8 cellular contexts compared by ENCODE assay signal in genomic region chr2:127422631-127423475, GRCh38. TPM values are rescaled to one million over a fixed set of nuclear protein-coding genes. Genes with fewer than 3 reads are reported as not detected.
DNase-seq lines count a peak whose midpoint lies in the region; ATAC-seq and TF ChIP-seq lines count a peak whose summit lies in the region.

No MANE protein-coding gene starts in this region.

- H3K4me3 ChIP-seq in ectodermal cell (ENCODE audit: insufficient read depth, low read depth, low read length) = peak overlapping the region; percentile 34
- H3K4me3 ChIP-seq in naive thymus-derived CD4-positive, alpha-beta T cell (ENCODE audit: low read length) = no peak overlapping the region

- H3K27me3 ChIP-seq in ectodermal cell (ENCODE audit: control insufficient read depth, insufficient read depth, low read length, poor library complexity, severe bottlenecking) = peaks cover 63% of the 10 kb centered on the region
- H3K27me3 ChIP-seq in naive thymus-derived CD4-positive, alpha-beta T cell (ENCODE audit: control insufficient read depth in 2 of 2, insufficient read depth in 2 of 2, low read length in 2 of 2) = peaks cover 0 to 12% of the 10 kb centered on the region in 2 donors

- POLR2A ChIA-PET in naive thymus-derived CD4-positive, alpha-beta T cell (lab: Charles Lee) = no interaction called here
- POLR2A ChIA-PET in HEK293T (lab: Yijun Ruan, JAX) = no interaction called here

- H3K9me3 ChIP-seq in ectodermal cell (ENCODE audit: control insufficient read depth, low read length) = no peaks in the 10 kb centered on the region
- no peaks in the 10 kb centered on the region for H3K9me3 ChIP-seq in naive thymus-derived CD4-positive, alpha-beta T cell (ENCODE audit: control insufficient read depth in 2 of 3, low read length in 3 of 3)

- CTCF ChIA-PET in naive thymus-derived CD4-positive, alpha-beta T cell (lab: Charles Lee) = no interaction called here
- CTCF ChIA-PET in HEK293T (lab: Yijun Ruan, JAX) = no interaction called here

- no peak overlapping the region for H3K27ac ChIP-seq in ectodermal cell (ENCODE audit: insufficient read depth, low read depth, low read length, poor library complexity, severe bottlenecking)
- H3K27ac ChIP-seq in naive thymus-derived CD4-positive, alpha-beta T cell (ENCODE audit: low read depth, low read length) = no peak overlapping the region

- intact Hi-C loops in natural killer cell (cut with micrococcal nuclease) = no loop called here
- intact Hi-C loops in naive thymus-derived CD4-positive, alpha-beta T cell (cut with micrococcal nuclease) = no loop called here

- 3 to 4% methylated on average over 71 of the region's 71 CpGs for WGBS in ectodermal cell, 2 experiments

- H3K36me3 Mint-ChIP-seq in natural killer cell = no peaks in the 10 kb centered on the region
- H3K36me3 Mint-ChIP-seq in natural killer cell treated with Interleukin-12 subunit alpha and Interleukin-12 subunit beta and Interleukin-15 and Interleukin-18, amount 100 ng/mL, for 72 hours = no peaks in the 10 kb centered on the region
- H3K36me3 Mint-ChIP-seq in naive thymus-derived CD4-positive, alpha-beta T cell = peaks cover 0 to 7% (median 0%) of the 10 kb centered on the region in 5 donors

- no peak for TF ChIP-seq CTCF in natural killer cell (IDR thresholded peaks at IDR 0.05)

- no peaks in the 10 kb centered on the region for H3K9me3 Mint-ChIP-seq in natural killer cell
- H3K9me3 Mint-ChIP-seq in natural killer cell treated with Interleukin-12 subunit alpha and Interleukin-12 subunit beta and Interleukin-15 and Interleukin-18, amount 100 ng/mL, for 72 hours = no peaks in the 10 kb centered on the region
- peaks cover 0 to 2% (median 0%) of the 10 kb centered on the region in 11 donors for H3K9me3 Mint-ChIP-seq in naive thymus-derived CD4-positive, alpha-beta T cell

- no peaks in the 10 kb centered on the region for H3K36me3 ChIP-seq in ectodermal cell (ENCODE audit: control insufficient read depth, insufficient read depth, low read length)
- no peaks in the 10 kb centered on the region for H3K36me3 ChIP-seq in naive thymus-derived CD4-positive, alpha-beta T cell (ENCODE audit: control insufficient read depth in 2 of 3, insufficient read depth in 3 of 3, low read length in 3 of 3)

- H3K4me3 Mint-ChIP-seq in natural killer cell = no peak overlapping the region
- no peak overlapping the region for H3K4me3 Mint-ChIP-seq in natural killer cell treated with Interleukin-12 subunit alpha and Interleukin-12 subunit beta and Interleukin-15 and Interleukin-18, amount 100 ng/mL, for 72 hours
- H3K4me3 Mint-ChIP-seq in naive thymus-derived CD4-positive, alpha-beta T cell = peak overlapping the region in 5 of 10 donors; percentile 8 to 74 (median 57)

- peak; percentile 52 to 69 (median 64) for ATAC-seq in natural killer cell
- ATAC-seq in natural killer cell treated with Interleukin-12 subunit alpha and Interleukin-12 subunit beta and Interleukin-15 and Interleukin-18, amount 100 ng/mL, for 72 hours = no peak
- ATAC-seq in naive thymus-derived CD4-positive, alpha-beta T cell = peak; percentile 70

- H3K4me1 Mint-ChIP-seq in natural killer cell = peaks cover 0 to 5% of the 10 kb centered on the region in 2 donors
- H3K4me1 Mint-ChIP-seq in natural killer cell treated with Interleukin-12 subunit alpha and Interleukin-12 subunit beta and Interleukin-15 and Interleukin-18, amount 100 ng/mL, for 72 hours (ENCODE audit: low read depth in 2 of 2) = peaks cover 0 to 6% of the 10 kb centered on the region in 2 donors
- H3K4me1 Mint-ChIP-seq in naive thymus-derived CD4-positive, alpha-beta T cell = peaks cover 6 to 9% (median 8%) of the 10 kb centered on the region in 7 donors

- H3K4me1 ChIP-seq in ectodermal cell (ENCODE audit: control insufficient read depth, insufficient read depth, low read length) = peaks cover 10% of the 10 kb centered on the region
- peaks cover 0 to 5% of the 10 kb centered on the region in 2 donors for H3K4me1 ChIP-seq in naive thymus-derived CD4-positive, alpha-beta T cell (ENCODE audit: control insufficient read depth in 2 of 2, insufficient read depth in 2 of 2, low read length in 2 of 2)

- H3K27ac Mint-ChIP-seq in natural killer cell = no peak overlapping the region
- no peak overlapping the region for H3K27ac Mint-ChIP-seq in natural killer cell treated with Interleukin-12 subunit alpha and Interleukin-12 subunit beta and Interleukin-15 and Interleukin-18, amount 100 ng/mL, for 72 hours
- H3K27ac Mint-ChIP-seq in naive thymus-derived CD4-positive, alpha-beta T cell = no peak overlapping the region

- peaks cover 23 to 50% of the 10 kb centered on the region in 2 donors for H3K27me3 Mint-ChIP-seq in natural killer cell (ENCODE audit: low read depth in 2 of 2)
- peaks cover 16 to 40% of the 10 kb centered on the region in 2 donors for H3K27me3 Mint-ChIP-seq in natural killer cell treated with Interleukin-12 subunit alpha and Interleukin-12 subunit beta and Interleukin-15 and Interleukin-18, amount 100 ng/mL, for 72 hours
- H3K27me3 Mint-ChIP-seq in naive thymus-derived CD4-positive, alpha-beta T cell = peaks cover 37 to 56% (median 49%) of the 10 kb centered on the region in 5 donors

- DNase-seq in natural killer cell (no peak), RPMI7951 (ENCODE audit: low read depth) (peak; percentile 18), HEK293T (ENCODE audit: extremely low spot score) (no peak), C1 segment of cervical spinal cord (lab: John Stamatoyannopoulos, UW) (no peak), GOT3 (lab: John Stamatoyannopoulos, UW) (no peak)
- no peak for DNase-seq in natural killer cell treated with Interleukin-12 subunit alpha and Interleukin-12 subunit beta and Interleukin-15 and Interleukin-18, amount 100 ng/mL, for 72 hours (ENCODE audit: low spot score)
- DNase-seq in naive thymus-derived CD4-positive, alpha-beta T cell = peak in 1 of 9 donors; percentile 16

TF ChIP-seq in HEK293T, 16 proteins besides CTCF, POLR2A, EP300 and RAD21:
- TF ChIP-seq SUZ12 (IDR thresholded peaks at IDR 0.05) = no peak
- TF ChIP-seq ARNT (IDR thresholded peaks at IDR 0.05) = no peak
- no peak for TF ChIP-seq L3MBTL2 (conservative IDR thresholded peaks at IDR 0.05)
- no peak for TF ChIP-seq PKNOX1 (IDR thresholded peaks at IDR 0.05)
- TF ChIP-seq CTBP1 (IDR thresholded peaks at IDR 0.05; ENCODE audit: borderline replicate concordance) = no peak
- TF ChIP-seq BHLHE40 (IDR thresholded peaks at IDR 0.05; ENCODE audit: borderline replicate concordance) = no peak
- no peak for TF ChIP-seq SP1 (IDR thresholded peaks at IDR 0.05)
- TF ChIP-seq FOXA1 (IDR thresholded peaks at IDR 0.05) = no peak
- TF ChIP-seq LEF1 (IDR thresholded peaks at IDR 0.05; ENCODE audit: borderline replicate concordance) = no peak
- no peak for TF ChIP-seq FOXM1 (IDR thresholded peaks at IDR 0.05; ENCODE audit: borderline replicate concordance)
- no peak for TF ChIP-seq TARDBP (IDR thresholded peaks at IDR 0.05)
- TF ChIP-seq NFRKB (IDR thresholded peaks at IDR 0.05) = no peak
- TF ChIP-seq HDGF (IDR thresholded peaks at IDR 0.05; ENCODE audit: borderline replicate concordance) = no peak
- no peak for TF ChIP-seq FOXK2 (IDR thresholded peaks at IDR 0.05)

RNA-seq across cellular contexts. Expression of gene PROC, which starts 4.6 kb away (rescaled TPM):
- total RNA-seq in natural killer cell = not detected
- total RNA-seq in natural killer cell treated with Interleukin-12 subunit alpha and Interleukin-12 subunit beta and Interleukin-15 and Interleukin-18, amount 100 ng/mL, for 72 hours = not detected
- 0.48 TPM in 1 of 2 replicates, not detected in the other for total RNA-seq in RPMI7951 (2014; rRNA removed; shearing (Covaris generic))
- 3.1 TPM for polyA plus RNA-seq in ectodermal cell (2013, experiment 1 of 4)
- polyA plus RNA-seq in ectodermal cell (2013, experiment 2 of 4) = 1.5 TPM
- polyA plus RNA-seq in ectodermal cell (2013, experiment 3 of 4) = 3.7 TPM
- 3.1 TPM for polyA plus RNA-seq in ectodermal cell (2013, experiment 4 of 4)
- under 1 TPM in 1 of 5 experiments, not detected in 4; 0.64 TPM for total RNA-seq in naive thymus-derived CD4-positive, alpha-beta T cell
- not detected for polyA plus RNA-seq in naive thymus-derived CD4-positive, alpha-beta T cell

RNA-seq across cellular contexts. Expression of gene MAP3K2, which starts 35.1 kb away (rescaled TPM):
- 100 to 1,000 TPM in 2 of 3 donors, 10 to 100 TPM in 1; 99.4 to 109 (median 106) TPM for total RNA-seq in natural killer cell
- 10 to 100 TPM; 59.0 to 64.6 TPM for total RNA-seq in natural killer cell treated with Interleukin-12 subunit alpha and Interleukin-12 subunit beta and Interleukin-15 and Interleukin-18, amount 100 ng/mL, for 72 hours
- total RNA-seq in RPMI7951 (2014; rRNA removed; shearing (Covaris generic)) = 27.0 and 31.5 TPM in 2 replicates
- 17.3 TPM for polyA plus RNA-seq in ectodermal cell (2013, experiment 1 of 4)
- 15.5 TPM for polyA plus RNA-seq in ectodermal cell (2013, experiment 2 of 4)
- polyA plus RNA-seq in ectodermal cell (2013, experiment 3 of 4) = 11.9 TPM
- polyA plus RNA-seq in ectodermal cell (2013, experiment 4 of 4) = 13.3 TPM
- total RNA-seq in naive thymus-derived CD4-positive, alpha-beta T cell = 100 to 1,000 TPM in 1 of 5 experiments, 10 to 100 TPM in 4; 60.5 to 111 (median 84.5) TPM
- 10 to 100 TPM; 41.3 to 56.5 TPM for polyA plus RNA-seq in naive thymus-derived CD4-positive, alpha-beta T cell

Comparison
In these comparisons a context has a peak if more than half of its experiments do, and no peak if none do; other contexts are left out.
1. ATAC-seq: peak in natural killer cell (3 of 3) and naive thymus-derived CD4-positive, alpha-beta T cell (single experiment); none in natural killer cell treated with Interleukin-12 subunit alpha and Interleukin-12 subunit beta and Interleukin-15 and Interleukin-18, amount 100 ng/mL, for 72 hours (0 of 2).